ENCODE assay signal across 18 cellular contexts in genomic region chr3:138220788-138221187, GRCh38.
"Had no signal": no experiment of that assay in that cellular context is flagged by ENCODE, and none has a peak within 500 bp of the region (broad histone marks: within the 10 kb centered on the region; RNA-seq: fewer than 3 reads in every experiment).

No MANE protein-coding gene starts in this region.

- H3K9me3 ChIP-seq: body of pancreas, esophagus muscularis mucosa, pancreas, stomach, thoracic aorta had no signal

- H3K4me2 ChIP-seq: neural progenitor cell had no signal

- DNase-seq: activated effector memory CD4-positive, alpha-beta T cell treated with Interleukin-2 at 50 U/mL for 16 hours; activated T-cell treated with anti-CD3 and anti-CD28 coated beads, Interleukin-2, amount 50 U/mL, for 24 hours; amniotic stem cell; body of pancreas; cerebellar nuclear complex; dermis blood vessel endothelial cell; endodermal cell; mesenchymal stem cell; pancreas; stimulated activated CD4-positive, alpha-beta T cell treated with anti-CD3 and anti-CD28 coated beads, Interleukin-4, amount 100 ng/mL, for 1 hour; stimulated activated CD8-positive, alpha-beta memory T cell treated with anti-CD3 and anti-CD28 coated beads, Interleukin-4, amount 100 ng/mL, for 48 hours; stomach had no signal

- ATAC-seq: activated CD4-positive, CD25-positive, alpha-beta regulatory T cell treated with anti-CD3 and anti-CD28 coated beads, Interleukin-2, amount 50 U/mL, for 24 hours; body of pancreas; left lobe of liver; pancreas had no signal

- H3K4me3 ChIP-seq: body of pancreas, esophagus muscularis mucosa, neural progenitor cell, pancreas, stomach, thoracic aorta had no signal

- H2AFZ ChIP-seq: neural progenitor cell had no signal

- H3K27ac ChIP-seq: body of pancreas, pancreas, thoracic aorta had no signal

- H3K9ac ChIP-seq: neural progenitor cell had no signal

- H3K4me1 ChIP-seq: body of pancreas, neural progenitor cell had no signal

- H3K27me3 ChIP-seq: body of pancreas, esophagus muscularis mucosa, neural progenitor cell, pancreas, stomach had no signal

- FAIRE-seq: islet of Langerhans had no signal
